ENCODE assay signal across 17 cellular contexts in the genomic region with DNA sequence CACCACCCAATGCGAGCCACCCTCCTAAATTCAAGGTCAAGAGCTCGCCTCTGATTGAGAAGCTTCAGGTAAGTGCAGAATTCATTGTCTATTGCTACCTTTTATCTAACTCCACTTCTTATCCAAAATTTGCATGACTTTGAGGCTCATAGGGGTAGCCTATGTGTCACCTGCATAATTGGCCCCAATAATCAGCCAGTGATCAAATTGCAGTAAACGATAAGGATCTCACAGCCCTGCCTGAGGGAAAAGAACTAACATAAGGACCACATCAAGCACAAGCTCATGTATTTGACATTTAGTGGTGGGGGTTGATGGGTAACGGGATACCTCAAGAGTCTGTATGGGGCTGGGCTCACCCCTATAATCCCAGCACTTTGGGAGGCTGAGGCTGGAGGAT. TPM values are rescaled to one million over a fixed set of nuclear protein-coding genes. Genes with fewer than 3 reads are reported as not detected.
A peak's percentile ranks its signal among the peaks of the same experiment; 100 is the strongest.
DNase-seq lines count a peak whose midpoint lies in the region; ATAC-seq and TF ChIP-seq lines count a peak whose summit lies in the region.
"Had no signal": no experiment of that assay in that cellular context is flagged by ENCODE, and none has a peak within 500 bp of the region (broad histone marks: within the 10 kb centered on the region; RNA-seq: fewer than 3 reads in every experiment).

No MANE protein-coding gene starts in this region.

- no peaks in the 10 kb centered on the region for H3K27me3 Mint-ChIP-seq in activated naive CD4-positive, alpha-beta T cell treated with anti-CD3 and anti-CD28 coated beads, Interleukin-2, amount 50 U/mL, for 24 hours
- H3K27me3 Mint-ChIP-seq in activated naive CD4-positive, alpha-beta T cell treated with anti-CD3 and anti-CD28 coated beads, Interleukin-2, amount 10 ng/mL, durations not matched to agents 7 days and 5 days = no peaks in the 10 kb centered on the region
- no peaks in the 10 kb centered on the region for H3K27me3 Mint-ChIP-seq in activated B cell treated with CpG ODN at 0.5 μM for 24 hours

- H3K9ac ChIP-seq in mesendoderm (ENCODE audit: low read length) = no peak overlapping the region
- H3K9ac ChIP-seq: BLaER1, KMS-11 had no signal

- H2BK5ac ChIP-seq in mesendoderm (ENCODE audit: low read length) = no peak overlapping the region

- peak overlapping the region; percentile 15 for H3K56ac ChIP-seq in mesendoderm (ENCODE audit: low read length)

- H3K27ac ChIP-seq in mesendoderm (ENCODE audit: low read depth, low read length) = no peak overlapping the region
- H3K27ac ChIP-seq: BLaER1, KMS-11 had no signal

- peak overlapping the region; percentile 17 for H3K27ac Mint-ChIP-seq in activated naive CD4-positive, alpha-beta T cell treated with anti-CD3 and anti-CD28 coated beads, Interleukin-2, amount 50 U/mL, for 24 hours
- H3K27ac Mint-ChIP-seq in activated naive CD4-positive, alpha-beta T cell treated with anti-CD3 and anti-CD28 coated beads, Interleukin-2, amount 10 ng/mL, durations not matched to agents 7 days and 5 days = no peak overlapping the region
- peak overlapping the region; percentile 46 for H3K27ac Mint-ChIP-seq in activated B cell treated with CpG ODN at 0.5 μM for 24 hours
- H3K27ac Mint-ChIP-seq: H9 had no signal

- DNase-seq in activated naive CD4-positive, alpha-beta T cell treated with anti-CD3 and anti-CD28 coated beads, Interleukin-2, amount 10 ng/mL, durations not matched to agents 7 days and 5 days = no peak
- DNase-seq in activated B cell treated with CpG ODN at 0.5 μM for 24 hours (no peak), mesendoderm (no peak), SK-N-DZ (ENCODE audit: low spot score) (no peak)
- DNase-seq: COR-L47, DMS153, H9, NCI-H1092, NCI-H1930, NCI-H510A, SHP77 treated with DMSO at 0.1 percent for 48 hours had no signal

- H3K4me1 ChIP-seq in mesendoderm (ENCODE audit: control insufficient read depth, low read depth, low read length) = peaks cover 16% of the 10 kb centered on the region

- no peaks in the 10 kb centered on the region for H3K79me2 ChIP-seq in mesendoderm (ENCODE audit: control insufficient read depth, insufficient read depth, low read length)

- H3K4me1 Mint-ChIP-seq in activated naive CD4-positive, alpha-beta T cell treated with anti-CD3 and anti-CD28 coated beads, Interleukin-2, amount 50 U/mL, for 24 hours = peaks cover 16% of the 10 kb centered on the region
- H3K4me1 Mint-ChIP-seq in activated naive CD4-positive, alpha-beta T cell treated with anti-CD3 and anti-CD28 coated beads, Interleukin-2, amount 10 ng/mL, durations not matched to agents 7 days and 5 days = peaks cover 5% of the 10 kb centered on the region
- H3K4me1 Mint-ChIP-seq in activated B cell treated with CpG ODN at 0.5 μM for 24 hours = peaks cover 42% of the 10 kb centered on the region

- H3K27me3 ChIP-seq in mesendoderm (ENCODE audit: insufficient read depth, low read length, poor library complexity) = no peaks in the 10 kb centered on the region
- H3K27me3 ChIP-seq: BLaER1 had no signal

- POLR2A ChIA-PET in activated B cell treated with CpG ODN at 0.5 μM for 24 hours (lab: Charles Lee) = no interaction called here

- ATAC-seq in activated B cell treated with CpG ODN at 0.5 μM for 24 hours (ENCODE audit: low read depth) (no peak), HG03097 (IDR thresholded peaks at IDR 0.05; ENCODE audit: low FRiP score, unreplicated experiment) (no peak), HG03442 (IDR thresholded peaks at IDR 0.05; ENCODE audit: unreplicated experiment) (no peak)
- ATAC-seq: HepG2 had no signal

- no peaks in the 10 kb centered on the region for H3K36me3 ChIP-seq in mesendoderm (ENCODE audit: control insufficient read depth, insufficient read depth, low read length)

- no peaks in the 10 kb centered on the region for H3K9me3 Mint-ChIP-seq in activated naive CD4-positive, alpha-beta T cell treated with anti-CD3 and anti-CD28 coated beads, Interleukin-2, amount 50 U/mL, for 24 hours
- H3K9me3 Mint-ChIP-seq in activated naive CD4-positive, alpha-beta T cell treated with anti-CD3 and anti-CD28 coated beads, Interleukin-2, amount 10 ng/mL, durations not matched to agents 7 days and 5 days = no peaks in the 10 kb centered on the region
- H3K9me3 Mint-ChIP-seq in activated B cell treated with CpG ODN at 0.5 μM for 24 hours = no peaks in the 10 kb centered on the region
- H3K9me3 Mint-ChIP-seq: H9 had no signal

- no peak overlapping the region for H4K5ac ChIP-seq in mesendoderm (ENCODE audit: low read length)

- peaks cover 18% of the 10 kb centered on the region for H3K36me3 Mint-ChIP-seq in activated naive CD4-positive, alpha-beta T cell treated with anti-CD3 and anti-CD28 coated beads, Interleukin-2, amount 50 U/mL, for 24 hours
- H3K36me3 Mint-ChIP-seq in activated naive CD4-positive, alpha-beta T cell treated with anti-CD3 and anti-CD28 coated beads, Interleukin-2, amount 10 ng/mL, durations not matched to agents 7 days and 5 days = peaks cover 78% of the 10 kb centered on the region
- peaks cover 94% of the 10 kb centered on the region for H3K36me3 Mint-ChIP-seq in activated B cell treated with CpG ODN at 0.5 μM for 24 hours (ENCODE audit: low read depth)

- no peak overlapping the region for H3K23ac ChIP-seq in mesendoderm (ENCODE audit: low read length)

- H2BK120ac ChIP-seq in mesendoderm (ENCODE audit: low read depth, low read length) = no peak overlapping the region

- no peak overlapping the region for H4K8ac ChIP-seq in mesendoderm (ENCODE audit: low read depth, low read length)

- no peak overlapping the region for H2BK15ac ChIP-seq in mesendoderm (replicated peaks; ENCODE audit: low read depth)

- H3K4me3 ChIP-seq in mesendoderm (ENCODE audit: low read length) = no peak overlapping the region
- H3K4me3 ChIP-seq: BLaER1 had no signal

- no peak overlapping the region for H3K4ac ChIP-seq in mesendoderm (ENCODE audit: low read depth, low read length)

- no peaks in the 10 kb centered on the region for H3K79me1 ChIP-seq in mesendoderm (ENCODE audit: low read length)

- no peak overlapping the region for H2AK5ac ChIP-seq in mesendoderm (ENCODE audit: low read length)

- intact Hi-C loops in activated B cell treated with CpG ODN at 0.5 μM for 24 hours (cut with micrococcal nuclease) = no loop called here

- CTCF ChIA-PET in activated naive CD4-positive, alpha-beta T cell treated with anti-CD3 and anti-CD28 coated beads, Interleukin-2, amount 10 ng/mL, durations not matched to agents 7 days and 5 days (lab: Charles Lee) = interaction anchor here (1.0 to 1.7 kb wide), 3 partner anchors 10 to 95 kb away, joined by 3 to 8 read pairs (median 3); no protein-coding TSS in a partner anchor
- CTCF ChIA-PET in activated B cell treated with CpG ODN at 0.5 μM for 24 hours (lab: Charles Lee) = interaction anchor here (3.6 kb wide), 1 partner anchor 89 kb away, joined by 19 read pairs; no protein-coding TSS in a partner anchor

- H3K4me3 Mint-ChIP-seq in activated naive CD4-positive, alpha-beta T cell treated with anti-CD3 and anti-CD28 coated beads, Interleukin-2, amount 50 U/mL, for 24 hours = no peak overlapping the region
- no peak overlapping the region for H3K4me3 Mint-ChIP-seq in activated naive CD4-positive, alpha-beta T cell treated with anti-CD3 and anti-CD28 coated beads, Interleukin-2, amount 10 ng/mL, durations not matched to agents 7 days and 5 days
- no peak overlapping the region for H3K4me3 Mint-ChIP-seq in activated B cell treated with CpG ODN at 0.5 μM for 24 hours
- H3K4me3 Mint-ChIP-seq: H9 had no signal

- TF ChIP-seq CTCF in activated B cell treated with CpG ODN at 0.5 μM for 24 hours (IDR thresholded peaks at IDR 0.05) = no peak

- no CpG with 5 or more reads among the region's 4 CpGs for WGBS in mesendoderm (ENCODE audit: extremely low coverage, insufficient coverage, low lambda C conversion rate)

- no peak overlapping the region for H3K18ac ChIP-seq in mesendoderm (ENCODE audit: low read length)

- no peak overlapping the region for H3K4me2 ChIP-seq in mesendoderm (ENCODE audit: low read length)
- H3K4me2 ChIP-seq: BLaER1, KMS-11 had no signal

RNA-seq across cellular contexts. Expression of a gene that starts 31.7 kb away (rescaled TPM):
- 27.2 and 27.4 TPM in 2 replicates for total RNA-seq in activated B cell treated with CpG ODN at 0.5 μM for 24 hours
- 77.1 TPM for polyA plus RNA-seq in mesendoderm (2013, experiment 1 of 2)
- 72.5 TPM for polyA plus RNA-seq in mesendoderm (2013, experiment 2 of 2)
- polyA plus RNA-seq in SK-N-DZ (2014; cell fraction: cytosol; rRNA removed) = 85.4 and 92.6 TPM in 2 replicates
- 39.3 and 41.9 TPM in 2 replicates for polyA plus RNA-seq in SK-N-DZ (2014; cell fraction: nucleus; rRNA removed)
